Comparison of ENCODE assay signal across 2 cellular contexts in the genomic region with DNA sequence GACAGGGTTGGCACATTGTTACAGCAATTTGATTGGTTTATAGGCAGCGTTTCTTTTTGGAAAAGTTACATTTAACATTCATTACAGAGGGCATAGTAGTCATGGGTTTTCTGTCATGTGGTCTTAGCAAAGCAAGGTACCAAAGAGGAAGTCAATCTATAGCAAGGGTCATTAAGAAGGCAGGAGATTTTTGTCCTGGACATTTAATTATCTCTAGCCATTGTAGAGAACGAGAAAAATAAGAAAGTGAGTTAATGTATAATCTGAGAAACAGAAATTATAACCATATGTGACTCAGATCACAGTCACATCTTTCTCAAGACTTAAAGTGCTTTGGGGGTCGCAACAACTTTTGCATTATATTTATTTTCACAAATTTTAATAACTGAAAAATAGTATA.
TF ChIP-seq lines count a peak whose summit lies in the region.

No MANE protein-coding gene starts in this region.

TF ChIP-seq in SK-N-SH, 30 proteins besides CTCF, POLR2A, EP300 and RAD21:
- TF ChIP-seq, protein P1, sequence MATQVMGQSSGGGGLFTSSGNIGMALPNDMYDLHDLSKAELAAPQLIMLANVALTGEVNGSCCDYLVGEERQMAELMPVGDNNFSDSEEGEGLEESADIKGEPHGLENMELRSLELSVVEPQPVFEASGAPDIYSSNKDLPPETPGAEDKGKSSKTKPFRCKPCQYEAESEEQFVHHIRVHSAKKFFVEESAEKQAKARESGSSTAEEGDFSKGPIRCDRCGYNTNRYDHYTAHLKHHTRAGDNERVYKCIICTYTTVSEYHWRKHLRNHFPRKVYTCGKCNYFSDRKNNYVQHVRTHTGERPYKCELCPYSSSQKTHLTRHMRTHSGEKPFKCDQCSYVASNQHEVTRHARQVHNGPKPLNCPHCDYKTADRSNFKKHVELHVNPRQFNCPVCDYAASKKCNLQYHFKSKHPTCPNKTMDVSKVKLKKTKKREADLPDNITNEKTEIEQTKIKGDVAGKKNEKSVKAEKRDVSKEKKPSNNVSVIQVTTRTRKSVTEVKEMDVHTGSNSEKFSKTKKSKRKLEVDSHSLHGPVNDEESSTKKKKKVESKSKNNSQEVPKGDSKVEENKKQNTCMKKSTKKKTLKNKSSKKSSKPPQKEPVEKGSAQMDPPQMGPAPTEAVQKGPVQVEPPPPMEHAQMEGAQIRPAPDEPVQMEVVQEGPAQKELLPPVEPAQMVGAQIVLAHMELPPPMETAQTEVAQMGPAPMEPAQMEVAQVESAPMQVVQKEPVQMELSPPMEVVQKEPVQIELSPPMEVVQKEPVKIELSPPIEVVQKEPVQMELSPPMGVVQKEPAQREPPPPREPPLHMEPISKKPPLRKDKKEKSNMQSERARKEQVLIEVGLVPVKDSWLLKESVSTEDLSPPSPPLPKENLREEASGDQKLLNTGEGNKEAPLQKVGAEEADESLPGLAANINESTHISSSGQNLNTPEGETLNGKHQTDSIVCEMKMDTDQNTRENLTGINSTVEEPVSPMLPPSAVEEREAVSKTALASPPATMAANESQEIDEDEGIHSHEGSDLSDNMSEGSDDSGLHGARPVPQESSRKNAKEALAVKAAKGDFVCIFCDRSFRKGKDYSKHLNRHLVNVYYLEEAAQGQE (IDR thresholded peaks at IDR 0.05; ENCODE audit: low read depth, low read length): no peak
- TF ChIP-seq, protein P2, sequence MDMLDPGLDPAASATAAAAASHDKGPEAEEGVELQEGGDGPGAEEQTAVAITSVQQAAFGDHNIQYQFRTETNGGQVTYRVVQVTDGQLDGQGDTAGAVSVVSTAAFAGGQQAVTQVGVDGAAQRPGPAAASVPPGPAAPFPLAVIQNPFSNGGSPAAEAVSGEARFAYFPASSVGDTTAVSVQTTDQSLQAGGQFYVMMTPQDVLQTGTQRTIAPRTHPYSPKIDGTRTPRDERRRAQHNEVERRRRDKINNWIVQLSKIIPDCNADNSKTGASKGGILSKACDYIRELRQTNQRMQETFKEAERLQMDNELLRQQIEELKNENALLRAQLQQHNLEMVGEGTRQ (IDR thresholded peaks at IDR 0.05; ENCODE audit: borderline replicate concordance, low read depth, low read length): no peak
- no peak for TF ChIP-seq RCOR1 (IDR thresholded peaks at IDR 0.05; ENCODE audit: low read length)
- no peak for TF ChIP-seq ELF1 (IDR thresholded peaks at IDR 0.05)
- TF ChIP-seq, protein P3, sequence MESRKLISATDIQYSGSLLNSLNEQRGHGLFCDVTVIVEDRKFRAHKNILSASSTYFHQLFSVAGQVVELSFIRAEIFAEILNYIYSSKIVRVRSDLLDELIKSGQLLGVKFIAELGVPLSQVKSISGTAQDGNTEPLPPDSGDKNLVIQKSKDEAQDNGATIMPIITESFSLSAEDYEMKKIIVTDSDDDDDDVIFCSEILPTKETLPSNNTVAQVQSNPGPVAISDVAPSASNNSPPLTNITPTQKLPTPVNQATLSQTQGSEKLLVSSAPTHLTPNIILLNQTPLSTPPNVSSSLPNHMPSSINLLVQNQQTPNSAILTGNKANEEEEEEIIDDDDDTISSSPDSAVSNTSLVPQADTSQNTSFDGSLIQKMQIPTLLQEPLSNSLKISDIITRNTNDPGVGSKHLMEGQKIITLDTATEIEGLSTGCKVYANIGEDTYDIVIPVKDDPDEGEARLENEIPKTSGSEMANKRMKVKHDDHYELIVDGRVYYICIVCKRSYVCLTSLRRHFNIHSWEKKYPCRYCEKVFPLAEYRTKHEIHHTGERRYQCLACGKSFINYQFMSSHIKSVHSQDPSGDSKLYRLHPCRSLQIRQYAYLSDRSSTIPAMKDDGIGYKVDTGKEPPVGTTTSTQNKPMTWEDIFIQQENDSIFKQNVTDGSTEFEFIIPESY (IDR thresholded peaks at IDR 0.05; ENCODE audit: borderline replicate concordance, low read depth): no peak
- TF ChIP-seq GABPA (IDR thresholded peaks at IDR 0.05; ENCODE audit: low read depth): no peak
- TF ChIP-seq SMC3 (IDR thresholded peaks at IDR 0.05; ENCODE audit: low read depth, low read length): no peak
- TF ChIP-seq YY1 (IDR thresholded peaks at IDR 0.05; ENCODE audit: low read depth): no peak
- TF ChIP-seq, protein P4, sequence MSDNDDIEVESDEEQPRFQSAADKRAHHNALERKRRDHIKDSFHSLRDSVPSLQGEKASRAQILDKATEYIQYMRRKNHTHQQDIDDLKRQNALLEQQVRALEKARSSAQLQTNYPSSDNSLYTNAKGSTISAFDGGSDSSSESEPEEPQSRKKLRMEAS (IDR thresholded peaks at IDR 0.05; ENCODE audit: low read depth): no peak
- no peak for TF ChIP-seq FOSL2 (IDR thresholded peaks at IDR 0.05; ENCODE audit: borderline replicate concordance, low read depth)
- TF ChIP-seq RXRA (IDR thresholded peaks at IDR 0.05; ENCODE audit: borderline replicate concordance, low read depth): no peak
- no peak for TF ChIP-seq MEF2A (IDR thresholded peaks at IDR 0.05; ENCODE audit: borderline replicate concordance, low read depth)

TF ChIP-seq in SK-N-SH treated with all-trans-retinoic acid at 6 μM for 48 hours, 23 proteins besides CTCF, POLR2A, EP300 and RAD21:
- TF ChIP-seq ZNF70 (CRISPR knock-in tag; IDR thresholded peaks at IDR 0.05): no peak
